9 cellular contexts compared by ENCODE assay signal in the genomic region with DNA sequence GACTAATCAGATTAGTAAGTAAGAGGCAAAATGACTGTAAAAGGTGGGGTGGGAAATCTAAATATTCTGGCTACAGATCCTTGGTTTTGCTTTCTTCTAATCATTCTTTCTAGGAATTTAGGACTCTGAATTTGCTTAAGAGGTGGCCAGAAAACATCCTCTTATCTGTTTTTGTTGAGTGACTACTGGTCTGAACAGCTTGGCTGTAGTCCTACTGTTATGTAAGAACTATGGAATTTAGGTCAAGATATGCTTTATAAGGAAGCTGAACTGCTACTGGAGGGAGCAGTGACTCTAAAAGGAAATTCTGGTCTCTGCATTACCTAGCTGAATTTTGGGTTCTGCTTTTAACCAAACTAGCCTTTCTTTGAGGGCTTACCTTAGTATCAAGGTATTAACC. TPM values are rescaled to one million over a fixed set of nuclear protein-coding genes. Genes with fewer than 3 reads are reported as not detected.
DNase-seq lines count a peak whose midpoint lies in the region; TF ChIP-seq lines count a peak whose summit lies in the region.
"Had no signal": no experiment of that assay in that cellular context is flagged by ENCODE, and none has a peak within 500 bp of the region (broad histone marks: within the 10 kb centered on the region; RNA-seq: fewer than 3 reads in every experiment).

No MANE protein-coding gene starts in this region.

- H3K9me3 ChIP-seq in left ventricle myocardium inferior (replicated peaks) = no peaks in the 10 kb centered on the region
- H3K9me3 ChIP-seq in skeletal muscle satellite cell (replicated peaks; ENCODE audit: low read length) = no peaks in the 10 kb centered on the region

- intact Hi-C loops in left ventricle myocardium inferior (cut with micrococcal nuclease) = no loop called here

- peak; percentile 21 for DNase-seq in GM04504 (ENCODE audit: low read depth)
- peak; percentile 94 for DNase-seq in amniotic epithelial cell (ENCODE audit: low read depth)
- no peak for DNase-seq in left ventricle myocardium inferior
- no peak for DNase-seq in activated gamma-delta T cell (lab: John Stamatoyannopoulos, UW)
- no peak for DNase-seq in NCI-H345 (lab: John Stamatoyannopoulos, UW)
- no peak for DNase-seq in NCI-H1694 (lab: John Stamatoyannopoulos, UW)
- DNase-seq in COR-L47 (lab: John Stamatoyannopoulos, UW) = no peak
- DNase-seq: effector memory CD4-positive, alpha-beta T cell had no signal

- no peak overlapping the region for H3K9ac ChIP-seq in skeletal muscle satellite cell (ENCODE audit: low read depth, low read length)

- peak overlapping the region; percentile 34 for H3K27ac ChIP-seq in left ventricle myocardium inferior (replicated peaks)

- H3K36me3 ChIP-seq in left ventricle myocardium inferior (peaks cover 46% of the 10 kb centered on the region), skeletal muscle satellite cell (ENCODE audit: insufficient read depth, low read length) (peaks cover 40% of the 10 kb centered on the region)

- no peak overlapping the region for H3K4me3 ChIP-seq in left ventricle myocardium inferior
- no peak overlapping the region for H3K4me3 ChIP-seq in skeletal muscle satellite cell (ENCODE audit: low read length)

- H3K4me2 ChIP-seq in skeletal muscle satellite cell (ENCODE audit: low read length) = peak overlapping the region; percentile 15

- no peak for TF ChIP-seq CTCF in left ventricle myocardium inferior (IDR thresholded peaks at IDR 0.05; ENCODE audit: borderline replicate concordance)

- H3K27me3 ChIP-seq in left ventricle myocardium inferior (ENCODE audit: low read depth) (no peaks in the 10 kb centered on the region), skeletal muscle satellite cell (ENCODE audit: control insufficient read depth, insufficient read depth, low read length) (no peaks in the 10 kb centered on the region)

- peaks cover 48% of the 10 kb centered on the region for H3K4me1 ChIP-seq in left ventricle myocardium inferior
- H3K4me1 ChIP-seq in skeletal muscle satellite cell (ENCODE audit: control insufficient read depth, insufficient read depth, low read length) = peaks cover 19% of the 10 kb centered on the region

RNA-seq across cellular contexts. Expression of gene CSPG5, which starts 33.5 kb away (rescaled TPM):
- total RNA-seq in left ventricle myocardium inferior = 0.22 TPM
- 0.22 and 0.25 TPM in 2 replicates for total RNA-seq in skeletal muscle satellite cell (2012; rRNA removed)

Comparison
In these comparisons a context has a peak if more than half of its experiments do, and no peak if none do; other contexts are left out.
1. DNase-seq: peak in GM04504 (single experiment) and amniotic epithelial cell (single experiment); none in left ventricle myocardium inferior (single experiment), activated gamma-delta T cell (single experiment), NCI-H345 (single experiment), NCI-H1694 (single experiment) and COR-L47 (single experiment).